In the genomic region with DNA sequence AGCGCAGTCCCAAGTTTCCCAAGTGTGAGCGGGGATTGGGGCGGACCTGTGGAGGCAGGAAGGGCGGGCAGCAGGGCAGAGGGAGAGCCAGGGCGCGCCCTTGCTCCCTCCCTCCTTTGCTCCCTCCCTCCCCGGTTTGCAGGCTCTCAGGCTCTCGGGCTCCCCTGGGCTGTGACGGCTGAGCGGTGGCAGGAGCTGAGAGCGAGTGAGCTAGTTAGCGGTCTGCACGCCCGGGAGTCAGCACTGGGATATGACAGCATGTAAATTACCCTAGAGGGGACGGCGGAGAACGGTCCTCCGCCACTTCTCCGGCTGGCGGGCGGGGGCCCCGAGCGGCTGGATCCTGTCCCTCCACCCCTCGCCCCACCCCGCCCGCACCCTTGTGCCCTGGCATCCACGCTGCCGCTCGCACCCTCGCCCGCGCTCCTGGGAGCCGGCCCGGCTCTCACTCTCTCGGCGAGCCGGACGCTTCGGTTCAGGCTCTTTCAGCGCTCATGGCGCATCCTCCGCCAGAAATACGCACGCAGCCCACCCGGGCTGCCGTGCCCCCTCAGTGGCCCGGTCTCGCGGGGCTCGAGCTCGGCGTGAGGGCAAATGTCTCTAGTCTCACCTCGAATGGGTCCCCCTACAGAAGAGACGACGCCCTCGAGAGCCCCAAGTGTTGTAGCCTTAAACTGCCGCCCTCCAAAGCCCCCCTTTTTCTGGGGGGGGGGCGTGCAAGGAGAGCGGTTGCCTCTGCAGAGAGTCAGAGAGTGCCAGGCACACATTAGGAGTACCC, we compare ENCODE assay signal across 8 cellular contexts. TPM values are rescaled to one million over a fixed set of nuclear protein-coding genes. Genes with fewer than 3 reads are reported as not detected.
DNase-seq lines count a peak whose midpoint lies in the region; ATAC-seq and TF ChIP-seq lines count a peak whose summit lies in the region.

Gene TSC22D3 (minus strand): TSS at position 54 of the 778 bp plus-strand sequence. CDS start 368 bp downstream, outside the sequence.

- H3K27me3 ChIP-seq in CD4-positive, alpha-beta memory T cell (ENCODE audit: insufficient read depth, low read length): no peaks in the 10 kb centered on the region
- peaks cover 35% of the 10 kb centered on the region for H3K27me3 ChIP-seq in NT2/D1 (ENCODE audit: insufficient read depth, insufficient read length)

- H3K4me1 ChIP-seq in CD4-positive, alpha-beta memory T cell (ENCODE audit: insufficient read depth, low read length): peaks cover 21% of the 10 kb centered on the region
- H3K4me1 ChIP-seq in NT2/D1 (ENCODE audit: insufficient read depth, insufficient read length) (peaks cover 9% of the 10 kb centered on the region), mesodermal cell (ENCODE audit: control insufficient read depth, insufficient read depth, low read length, poor library complexity, severe bottlenecking) (peaks cover 4% of the 10 kb centered on the region)

- CTCF ChIA-PET in CD4-positive, alpha-beta memory T cell (lab: Charles Lee; ENCODE audit: partially characterized antibody): interaction anchor here (0.6 to 6.5 kb wide), 19 partner anchors 9 to 238 kb away, joined by 3 to 245 read pairs (median 4); partner anchors contain the start of genes MID2 and PRPS1

- DNase-seq in CD4-positive, alpha-beta memory T cell: peak; percentile 54 to 78 (median 62)
- DNase-seq in HK-2 (ENCODE audit: unreplicated experiment) (peak; percentile 86), NT2/D1 (ENCODE audit: low read depth, low spot score) (no peak), activated T-cell treated with anti-CD3 and anti-CD28 coated beads for 1 hour (ENCODE audit: low read depth) (peak; percentile 26), endothelial cell (ENCODE audit: low spot score) (peak; percentile 54)
- DNase-seq in stimulated activated CD8-positive, alpha-beta memory T cell treated with anti-CD3 and anti-CD28 coated beads, Interleukin-7, amount 100 ng/mL, for 4 hours (ENCODE audit: low read depth in 2 of 2): peak; percentile 2 to 14

- peak within 1 kb of the TSS; percentile 36 for H3K9ac ChIP-seq in NT2/D1 (ENCODE audit: insufficient read length, low read depth)

- peaks cover 0 to 3% of the 10 kb centered on the region in 2 donors for H3K36me3 Mint-ChIP-seq in CD4-positive, alpha-beta memory T cell
- H3K36me3 Mint-ChIP-seq in endothelial cell (ENCODE audit: low read depth, unreplicated experiment): no peaks in the 10 kb centered on the region

- TF ChIP-seq CTCF in endothelial cell (IDR thresholded peaks at IDR 0.05; ENCODE audit: unreplicated experiment): no peak

- peak within 1 kb of the TSS; percentile 81 to 96 (median 93) for H3K27ac Mint-ChIP-seq in CD4-positive, alpha-beta memory T cell
- no peak within 1 kb of the TSS for H3K27ac Mint-ChIP-seq in endothelial cell (ENCODE audit: unreplicated experiment)

- H3K27ac ChIP-seq in CD4-positive, alpha-beta memory T cell (ENCODE audit: low read depth, low read length): peak within 1 kb of the TSS; percentile 52
- no peak within 1 kb of the TSS for H3K27ac ChIP-seq in mesodermal cell (ENCODE audit: low read depth, low read length, severe bottlenecking)

- H3K4me3 ChIP-seq in CD4-positive, alpha-beta memory T cell (ENCODE audit: low read length in 2 of 2): peak within 1 kb of the TSS; percentile 47 to 48
- H3K4me3 ChIP-seq in NT2/D1 (ENCODE audit: insufficient read length, low read depth) (peak within 1 kb of the TSS; percentile 42), mesodermal cell (ENCODE audit: extremely low read depth, insufficient read depth, low read length, poor library complexity, severe bottlenecking) (peak within 1 kb of the TSS; percentile 36)

- POLR2A ChIA-PET in CD4-positive, alpha-beta memory T cell (lab: Charles Lee; ENCODE audit: partially characterized antibody): interaction anchor here (1.0 to 4.6 kb wide), 17 partner anchors 9 to 147 kb away, joined by 3 to 91 read pairs (median 13); partner anchors contain the start of gene PRPS1

- intact Hi-C loops in CD4-positive, alpha-beta memory T cell (cut with micrococcal nuclease): loop anchor here (2.0 to 5.0 kb wide), 3 partner anchors 51 to 571 kb away; partner anchors contain the start of gene MID2

- WGBS in mesodermal cell (ENCODE audit: insufficient coverage in 2 of 2), 2 experiments: 0% methylated on average over 4 to 34 of the region's 59 CpGs

- no peaks in the 10 kb centered on the region for H3K9me3 ChIP-seq in CD4-positive, alpha-beta memory T cell (ENCODE audit: control insufficient read depth in 1 of 2, low read length in 2 of 2)
- H3K9me3 ChIP-seq in NT2/D1 (ENCODE audit: insufficient read depth, low read length): no peaks in the 10 kb centered on the region
- H3K9me3 ChIP-seq in mesodermal cell (ENCODE audit: control insufficient read depth, low read length): no peaks in the 10 kb centered on the region

- H3K27me3 Mint-ChIP-seq in CD4-positive, alpha-beta memory T cell: no peaks in the 10 kb centered on the region
- peaks cover 1% of the 10 kb centered on the region for H3K27me3 Mint-ChIP-seq in endothelial cell (ENCODE audit: unreplicated experiment)

- no peaks in the 10 kb centered on the region for H3K36me3 ChIP-seq in CD4-positive, alpha-beta memory T cell (ENCODE audit: insufficient read depth, low read length)
- no peaks in the 10 kb centered on the region for H3K36me3 ChIP-seq in NT2/D1 (ENCODE audit: insufficient read depth, insufficient read length, low read length)
- H3K36me3 ChIP-seq in mesodermal cell (ENCODE audit: control insufficient read depth, insufficient read depth, low read length): no peaks in the 10 kb centered on the region

- ATAC-seq in GM19463 (IDR thresholded peaks at IDR 0.05; ENCODE audit: unreplicated experiment): peak; percentile 85

- H3K9me3 Mint-ChIP-seq in CD4-positive, alpha-beta memory T cell: no peaks in the 10 kb centered on the region
- no peaks in the 10 kb centered on the region for H3K9me3 Mint-ChIP-seq in endothelial cell (ENCODE audit: unreplicated experiment)

- H3K4me3 Mint-ChIP-seq in CD4-positive, alpha-beta memory T cell: peak within 1 kb of the TSS; percentile 86 to 98 (median 92)
- peak within 1 kb of the TSS; percentile 85 for H3K4me3 Mint-ChIP-seq in endothelial cell (ENCODE audit: unreplicated experiment)

- peaks cover 5 to 27% (median 15%) of the 10 kb centered on the region in 4 donors for H3K4me1 Mint-ChIP-seq in CD4-positive, alpha-beta memory T cell
- peaks cover 6% of the 10 kb centered on the region for H3K4me1 Mint-ChIP-seq in endothelial cell (ENCODE audit: unreplicated experiment)

RNA-seq across cellular contexts. Expression of gene TSC22D3, which starts in this region (rescaled TPM):
- 100 to 1,000 TPM; 195 to 202 TPM for total RNA-seq in CD4-positive, alpha-beta memory T cell
- polyA plus RNA-seq in CD4-positive, alpha-beta memory T cell: 1,000 to 10,000 TPM in 1 of 2 donors, 100 to 1,000 TPM in 1; 760 to 1,424 TPM
- 68.7 TPM for total RNA-seq in endothelial cell (ENCODE audit: unreplicated experiment)
- polyA plus RNA-seq in mesodermal cell (2013, experiment 1 of 2): 64.3 TPM
- polyA plus RNA-seq in mesodermal cell (2013, experiment 2 of 2): 45.6 TPM
